In the genomic region with DNA sequence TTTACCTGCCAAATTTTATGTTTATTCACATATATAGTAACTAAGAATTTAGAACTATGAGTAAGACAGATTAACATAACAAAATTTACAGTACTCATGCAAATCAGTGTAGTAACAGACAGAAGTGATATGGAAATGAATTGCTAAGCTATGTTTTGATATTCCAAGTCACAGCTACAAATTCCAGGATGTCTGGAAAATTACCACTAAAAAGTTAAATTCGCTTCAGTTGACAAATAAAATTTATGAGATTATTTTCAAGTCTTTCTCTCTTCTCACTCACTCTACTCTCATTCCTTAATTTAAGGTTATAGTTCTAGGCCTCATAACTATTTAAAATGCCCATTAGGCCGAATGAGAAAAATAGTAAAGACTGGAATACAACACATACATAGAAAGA, we compare ENCODE assay signal across 8 cellular contexts. TPM values are rescaled to one million over a fixed set of nuclear protein-coding genes. Genes with fewer than 3 reads are reported as not detected.
"Had no signal": no experiment of that assay in that cellular context is flagged by ENCODE, and none has a peak within 500 bp of the region (broad histone marks: within the 10 kb centered on the region; RNA-seq: fewer than 3 reads in every experiment).

No MANE protein-coding gene starts in this region.

- H3K27ac ChIP-seq: GM23248 had no signal

- H3K36me3 Mint-ChIP-seq: IgD-negative memory B cell had no signal

- H3K9me3 Mint-ChIP-seq: IgD-negative memory B cell had no signal

- H3K27me3 Mint-ChIP-seq: IgD-negative memory B cell had no signal

- ATAC-seq: HepG2 had no signal

- H3K4me3 Mint-ChIP-seq: IgD-negative memory B cell had no signal

- H3K4me3 ChIP-seq: GM23248 had no signal

- H3K27ac Mint-ChIP-seq: IgD-negative memory B cell had no signal

- H3K9ac ChIP-seq: GM23248 had no signal

- H2AFZ ChIP-seq: GM23248 had no signal

- DNase-seq: GM23248, HCEC 1CT, KG1 had no signal

RNA-seq across cellular contexts. Expression of a gene that starts 18.1 kb away (rescaled TPM):
- total RNA-seq: GM23248, H9, HepG2, HT-29 had no signal
- polyA plus RNA-seq: GM23248, H1, HepG2, IgD-negative memory B cell had no signal
